ENCODE assay signal across 1 cellular context in genomic region chr1:155981266-155982088, GRCh38.
TF ChIP-seq lines count a peak whose summit lies in the region.

No MANE protein-coding gene starts in this region.

TF ChIP-seq in HepG2, 621 proteins besides CTCF, POLR2A, EP300 and RAD21 (continued from another document):
- TF ChIP-seq, protein P1, sequence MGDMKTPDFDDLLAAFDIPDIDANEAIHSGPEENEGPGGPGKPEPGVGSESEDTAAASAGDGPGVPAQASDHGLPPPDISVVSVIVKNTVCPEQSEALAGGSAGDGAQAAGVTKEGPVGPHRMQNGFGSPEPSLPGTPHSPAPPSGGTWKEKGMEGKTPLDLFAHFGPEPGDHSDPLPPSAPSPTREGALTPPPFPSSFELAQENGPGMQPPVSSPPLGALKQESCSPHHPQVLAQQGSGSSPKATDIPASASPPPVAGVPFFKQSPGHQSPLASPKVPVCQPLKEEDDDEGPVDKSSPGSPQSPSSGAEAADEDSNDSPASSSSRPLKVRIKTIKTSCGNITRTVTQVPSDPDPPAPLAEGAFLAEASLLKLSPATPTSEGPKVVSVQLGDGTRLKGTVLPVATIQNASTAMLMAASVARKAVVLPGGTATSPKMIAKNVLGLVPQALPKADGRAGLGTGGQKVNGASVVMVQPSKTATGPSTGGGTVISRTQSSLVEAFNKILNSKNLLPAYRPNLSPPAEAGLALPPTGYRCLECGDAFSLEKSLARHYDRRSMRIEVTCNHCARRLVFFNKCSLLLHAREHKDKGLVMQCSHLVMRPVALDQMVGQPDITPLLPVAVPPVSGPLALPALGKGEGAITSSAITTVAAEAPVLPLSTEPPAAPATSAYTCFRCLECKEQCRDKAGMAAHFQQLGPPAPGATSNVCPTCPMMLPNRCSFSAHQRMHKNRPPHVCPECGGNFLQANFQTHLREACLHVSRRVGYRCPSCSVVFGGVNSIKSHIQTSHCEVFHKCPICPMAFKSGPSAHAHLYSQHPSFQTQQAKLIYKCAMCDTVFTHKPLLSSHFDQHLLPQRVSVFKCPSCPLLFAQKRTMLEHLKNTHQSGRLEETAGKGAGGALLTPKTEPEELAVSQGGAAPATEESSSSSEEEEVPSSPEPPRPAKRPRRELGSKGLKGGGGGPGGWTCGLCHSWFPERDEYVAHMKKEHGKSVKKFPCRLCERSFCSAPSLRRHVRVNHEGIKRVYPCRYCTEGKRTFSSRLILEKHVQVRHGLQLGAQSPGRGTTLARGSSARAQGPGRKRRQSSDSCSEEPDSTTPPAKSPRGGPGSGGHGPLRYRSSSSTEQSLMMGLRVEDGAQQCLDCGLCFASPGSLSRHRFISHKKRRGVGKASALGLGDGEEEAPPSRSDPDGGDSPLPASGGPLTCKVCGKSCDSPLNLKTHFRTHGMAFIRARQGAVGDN (CRISPR knock-in tag; IDR thresholded peaks at IDR 0.05) = peak; percentile 27; the same call in 1 of the 2 replicates
- TF ChIP-seq ZSCAN22 (CRISPR knock-in tag; IDR thresholded peaks at IDR 0.05) (peak; percentile 81), KDM4B (CRISPR knock-in tag; IDR thresholded peaks at IDR 0.05) (0 out of 2 replicates have a peak, but pooled peaks have one; percentile 50), ELF3 (CRISPR knock-in tag; IDR thresholded peaks at IDR 0.05) (peak; percentile 30; the same call in 1 of the 2 replicates), DZIP1 (CRISPR knock-in tag; IDR thresholded peaks at IDR 0.05) (no peak), FOXC1 (CRISPR knock-in tag; IDR thresholded peaks at IDR 0.05; ENCODE audit: borderline replicate concordance) (0 out of 2 replicates have a peak, but pooled peaks have one; percentile 18), MED1 (CRISPR knock-in tag; IDR thresholded peaks at IDR 0.05) (peak; percentile 36; the same call in 1 of the 2 replicates), THAP11 (CRISPR knock-in tag; IDR thresholded peaks at IDR 0.05) (peak; percentile 43), ZFX (CRISPR knock-in tag; IDR thresholded peaks at IDR 0.05; ENCODE audit: low read depth) (0 out of 2 replicates have a peak, but pooled peaks have one; percentile 19), TEAD3 (CRISPR knock-in tag; optimal IDR thresholded peaks at IDR 0.05; ENCODE audit: borderline replicate concordance) (peak; percentile 16), ZSCAN12 (CRISPR knock-in tag; IDR thresholded peaks at IDR 0.05) (no peak), ETV5 (CRISPR knock-in tag; IDR thresholded peaks at IDR 0.05; ENCODE audit: borderline replicate concordance) (peak; percentile 12; the same call in 1 of the 2 replicates), NR2F1 (CRISPR knock-in tag; IDR thresholded peaks at IDR 0.05) (peak in 1 of 2 experiments; percentile 49; a peak in 2 of 4 replicates), SALL1 (CRISPR knock-in tag; IDR thresholded peaks at IDR 0.05) (peak; percentile 41; the same call in 1 of the 2 replicates), NR2F2 (IDR thresholded peaks at IDR 0.05; ENCODE audit: borderline replicate concordance, low read depth) (0 out of 2 replicates have a peak, but pooled peaks have one; percentile 15), ZMAT5 (CRISPR knock-in tag; IDR thresholded peaks at IDR 0.05; ENCODE audit: borderline replicate concordance, low read depth) (no peak), PAXIP1 (CRISPR knock-in tag; conservative IDR thresholded peaks at IDR 0.05) (peak; percentile 34; the same call in 1 of the 2 replicates), SOX6 (IDR thresholded peaks at IDR 0.05) (no peak), SOX6 (CRISPR knock-in tag; IDR thresholded peaks at IDR 0.05) (peak; percentile 9; the same call in 1 of the 2 replicates), CEBPG (CRISPR knock-in tag; IDR thresholded peaks at IDR 0.05) (peak; percentile 89), CEBPB (IDR thresholded peaks at IDR 0.05; ENCODE audit: borderline replicate concordance, low read depth, low read length) (peak; percentile 90; the same call in 1 of the 2 replicates)
- TF ChIP-seq, protein P2, sequence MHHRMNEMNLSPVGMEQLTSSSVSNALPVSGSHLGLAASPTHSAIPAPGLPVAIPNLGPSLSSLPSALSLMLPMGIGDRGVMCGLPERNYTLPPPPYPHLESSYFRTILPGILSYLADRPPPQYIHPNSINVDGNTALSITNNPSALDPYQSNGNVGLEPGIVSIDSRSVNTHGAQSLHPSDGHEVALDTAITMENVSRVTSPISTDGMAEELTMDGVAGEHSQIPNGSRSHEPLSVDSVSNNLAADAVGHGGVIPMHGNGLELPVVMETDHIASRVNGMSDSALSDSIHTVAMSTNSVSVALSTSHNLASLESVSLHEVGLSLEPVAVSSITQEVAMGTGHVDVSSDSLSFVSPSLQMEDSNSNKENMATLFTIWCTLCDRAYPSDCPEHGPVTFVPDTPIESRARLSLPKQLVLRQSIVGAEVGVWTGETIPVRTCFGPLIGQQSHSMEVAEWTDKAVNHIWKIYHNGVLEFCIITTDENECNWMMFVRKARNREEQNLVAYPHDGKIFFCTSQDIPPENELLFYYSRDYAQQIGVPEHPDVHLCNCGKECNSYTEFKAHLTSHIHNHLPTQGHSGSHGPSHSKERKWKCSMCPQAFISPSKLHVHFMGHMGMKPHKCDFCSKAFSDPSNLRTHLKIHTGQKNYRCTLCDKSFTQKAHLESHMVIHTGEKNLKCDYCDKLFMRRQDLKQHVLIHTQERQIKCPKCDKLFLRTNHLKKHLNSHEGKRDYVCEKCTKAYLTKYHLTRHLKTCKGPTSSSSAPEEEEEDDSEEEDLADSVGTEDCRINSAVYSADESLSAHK (CRISPR knock-in tag; IDR thresholded peaks at IDR 0.05; ENCODE audit: borderline replicate concordance) = no peak
- TF ChIP-seq, protein P3, sequence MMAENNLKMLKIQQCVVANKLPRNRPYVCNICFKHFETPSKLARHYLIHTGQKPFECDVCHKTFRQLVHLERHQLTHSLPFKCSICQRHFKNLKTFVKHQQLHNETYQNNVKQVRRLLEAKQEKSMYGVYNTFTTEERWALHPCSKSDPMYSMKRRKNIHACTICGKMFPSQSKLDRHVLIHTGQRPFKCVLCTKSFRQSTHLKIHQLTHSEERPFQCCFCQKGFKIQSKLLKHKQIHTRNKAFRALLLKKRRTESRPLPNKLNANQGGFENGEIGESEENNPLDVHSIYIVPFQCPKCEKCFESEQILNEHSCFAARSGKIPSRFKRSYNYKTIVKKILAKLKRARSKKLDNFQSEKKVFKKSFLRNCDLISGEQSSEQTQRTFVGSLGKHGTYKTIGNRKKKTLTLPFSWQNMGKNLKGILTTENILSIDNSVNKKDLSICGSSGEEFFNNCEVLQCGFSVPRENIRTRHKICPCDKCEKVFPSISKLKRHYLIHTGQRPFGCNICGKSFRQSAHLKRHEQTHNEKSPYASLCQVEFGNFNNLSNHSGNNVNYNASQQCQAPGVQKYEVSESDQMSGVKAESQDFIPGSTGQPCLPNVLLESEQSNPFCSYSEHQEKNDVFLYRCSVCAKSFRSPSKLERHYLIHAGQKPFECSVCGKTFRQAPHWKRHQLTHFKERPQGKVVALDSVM (CRISPR knock-in tag; IDR thresholded peaks at IDR 0.05) = 0 out of 2 replicates have a peak, but pooled peaks have one; percentile 14
- TF ChIP-seq, protein P4, sequence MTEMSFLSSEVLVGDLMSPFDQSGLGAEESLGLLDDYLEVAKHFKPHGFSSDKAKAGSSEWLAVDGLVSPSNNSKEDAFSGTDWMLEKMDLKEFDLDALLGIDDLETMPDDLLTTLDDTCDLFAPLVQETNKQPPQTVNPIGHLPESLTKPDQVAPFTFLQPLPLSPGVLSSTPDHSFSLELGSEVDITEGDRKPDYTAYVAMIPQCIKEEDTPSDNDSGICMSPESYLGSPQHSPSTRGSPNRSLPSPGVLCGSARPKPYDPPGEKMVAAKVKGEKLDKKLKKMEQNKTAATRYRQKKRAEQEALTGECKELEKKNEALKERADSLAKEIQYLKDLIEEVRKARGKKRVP (CRISPR knock-in tag; IDR thresholded peaks at IDR 0.05) = 0 out of 4 replicates have a peak, but pooled peaks of 1 of the 2 experiments have one; percentile 23
- TF ChIP-seq, protein P5, sequence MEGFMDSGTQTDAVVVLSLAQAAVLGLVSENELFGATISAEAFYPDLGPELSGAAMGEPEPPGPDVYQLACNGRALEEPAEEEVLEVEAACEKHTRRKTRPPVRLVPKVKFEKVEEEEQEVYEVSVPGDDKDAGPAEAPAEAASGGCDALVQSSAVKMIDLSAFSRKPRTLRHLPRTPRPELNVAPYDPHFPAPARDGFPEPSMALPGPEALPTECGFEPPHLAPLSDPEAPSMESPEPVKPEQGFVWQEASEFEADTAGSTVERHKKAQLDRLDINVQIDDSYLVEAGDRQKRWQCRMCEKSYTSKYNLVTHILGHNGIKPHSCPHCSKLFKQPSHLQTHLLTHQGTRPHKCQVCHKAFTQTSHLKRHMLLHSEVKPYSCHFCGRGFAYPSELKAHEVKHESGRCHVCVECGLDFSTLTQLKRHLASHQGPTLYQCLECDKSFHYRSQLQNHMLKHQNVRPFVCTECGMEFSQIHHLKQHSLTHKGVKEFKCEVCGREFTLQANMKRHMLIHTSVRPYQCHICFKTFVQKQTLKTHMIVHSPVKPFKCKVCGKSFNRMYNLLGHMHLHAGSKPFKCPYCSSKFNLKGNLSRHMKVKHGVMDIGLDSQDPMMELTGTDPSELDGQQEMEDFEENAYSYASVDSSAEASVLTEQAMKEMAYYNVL (CRISPR knock-in tag; IDR thresholded peaks at IDR 0.05; ENCODE audit: borderline replicate concordance) = peak; percentile 77; the same call in 1 of the 2 replicates
